8 cellular contexts compared by ENCODE assay signal in the genomic region with DNA sequence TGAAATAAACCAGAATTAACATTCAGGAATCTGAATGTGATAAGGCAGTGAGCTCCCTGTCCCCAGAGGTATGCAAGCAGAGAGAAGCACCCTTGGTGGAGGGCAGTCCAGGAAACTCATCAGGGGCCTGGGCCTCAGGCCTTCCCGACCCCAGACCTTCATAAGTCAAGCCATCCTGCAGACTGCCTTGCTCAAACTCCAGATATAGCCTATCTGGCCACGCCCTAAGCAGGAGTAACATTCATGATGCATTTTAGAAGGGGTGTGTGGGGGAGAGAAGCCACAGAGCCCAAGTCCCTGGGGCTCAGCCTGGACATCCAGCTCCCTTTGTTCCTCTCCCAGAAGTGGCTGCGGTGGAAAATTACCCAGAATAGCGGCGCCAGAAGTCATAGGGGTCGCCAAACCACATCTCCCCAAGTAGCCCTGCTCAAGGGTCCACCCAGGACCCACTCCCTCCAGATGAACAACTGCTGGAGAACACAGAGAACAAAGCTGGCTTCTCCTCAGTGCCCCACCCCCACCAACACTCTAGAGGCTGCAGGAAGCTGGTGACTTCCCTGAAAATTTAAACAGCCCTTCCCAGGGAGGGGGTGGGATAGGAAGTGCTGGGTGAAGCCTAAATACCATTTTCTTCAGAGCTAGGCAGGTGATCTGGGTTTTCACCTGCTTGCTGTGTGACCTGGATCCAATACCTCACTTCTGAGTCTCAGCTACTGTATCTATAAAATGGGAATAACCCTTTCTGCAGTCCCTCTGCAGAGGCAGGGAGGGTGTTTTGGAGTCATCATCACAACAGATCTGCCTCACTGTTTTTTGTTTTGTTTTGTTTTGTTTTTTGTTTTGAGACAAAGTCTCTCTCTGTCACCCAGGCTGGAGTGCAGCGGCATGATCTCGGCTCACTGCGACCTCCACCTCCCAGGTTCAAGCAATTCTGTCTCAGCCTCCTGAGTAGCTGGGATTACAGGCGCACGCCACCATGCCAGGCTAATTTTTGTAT. TPM values are rescaled to one million over a fixed set of nuclear protein-coding genes. Genes with fewer than 3 reads are reported as not detected.
A peak's percentile ranks its signal among the peaks of the same experiment; 100 is the strongest.
DNase-seq lines count a peak whose midpoint lies in the region; ATAC-seq and TF ChIP-seq lines count a peak whose summit lies in the region.

No MANE protein-coding gene starts in this region.

- peak; percentile 60 for DNase-seq in NCI-H2107 treated with DMSO at 0.1 percent for 48 hours (lab: John Stamatoyannopoulos, UW; ENCODE audit: unreplicated experiment)
- DNase-seq in NCI-H2107 (lab: John Stamatoyannopoulos, UW): no peak
- DNase-seq in NCI-H69 (lab: John Stamatoyannopoulos, UW): peak; percentile 72
- peak; percentile 75 for DNase-seq in MCF 10A (ENCODE audit: unreplicated experiment)
- peak; percentile 80 for DNase-seq in left kidney (ENCODE audit: low read depth, low spot score)
- DNase-seq in thyroid gland: peak; percentile 88 to 90
- DNase-seq in GM13977 (ENCODE audit: low spot score): no peak

- H3K9me3 ChIP-seq in thyroid gland: no peaks in the 10 kb centered on the region

- intact Hi-C loops in MCF 10A (cut with micrococcal nuclease): loop anchor here (2.0 kb wide), 1 partner anchor 15 kb away; no protein-coding TSS in a partner anchor
- intact Hi-C loops in thyroid gland (cut with DNase I): no loop called here

- H3K4me3 ChIP-seq in thyroid gland (replicated peaks in 1 of 3): no peak overlapping the region

- H3K4me3 Mint-ChIP-seq in MCF 10A (ENCODE audit: unreplicated experiment): peak overlapping the region; percentile 73

- H3K36me3 ChIP-seq in thyroid gland: no peaks in the 10 kb centered on the region

- peaks cover 83 to 89% of the 10 kb centered on the region in 2 donors for H3K4me1 ChIP-seq in thyroid gland

- H3K4me1 Mint-ChIP-seq in MCF 10A (ENCODE audit: insufficient read depth, unreplicated experiment): peaks cover 46% of the 10 kb centered on the region

- H3K27me3 Mint-ChIP-seq in MCF 10A (ENCODE audit: insufficient read depth, unreplicated experiment): no peaks in the 10 kb centered on the region

- ATAC-seq in HG03378 (IDR thresholded peaks at IDR 0.05; ENCODE audit: unreplicated experiment): no peak

- TF ChIP-seq CTCF in MCF 10A (IDR thresholded peaks at IDR 0.05; ENCODE audit: unreplicated experiment) (no peak), thyroid gland (IDR thresholded peaks at IDR 0.05) (no peak), GM13977 (IDR thresholded peaks at IDR 0.05; ENCODE audit: extremely low read depth, insufficient read depth, missing control alignments) (no peak)

- POLR2A ChIA-PET in MCF 10A (lab: Yijun Ruan, JAX): interaction anchor here (0.7 to 6.7 kb wide), 10 partner anchors 10 to 173 kb away, joined by 3 to 151 read pairs (median 8); no protein-coding TSS in a partner anchor

- TF ChIP-seq POLR2A in thyroid gland (IDR thresholded peaks at IDR 0.05): no peak

- H3K36me3 Mint-ChIP-seq in MCF 10A (ENCODE audit: insufficient read depth, unreplicated experiment): no peaks in the 10 kb centered on the region

- peak overlapping the region; percentile 66 for H3K27ac Mint-ChIP-seq in MCF 10A (ENCODE audit: low read depth, unreplicated experiment)

- in situ Hi-C loops in GM13977 (cut with MboI; ENCODE audit: low pct_unique_long_range_greater_than_20kb, low sequenced_read_pairs, unreplicated experiment): no loop called here

- H3K27ac ChIP-seq in thyroid gland: peak overlapping the region; percentile 99

- CTCF ChIA-PET in MCF 10A (lab: Yijun Ruan, JAX): interaction anchor here (0.6 to 1.5 kb wide), 7 partner anchors 15 to 1610 kb away, joined by 3 to 7 read pairs (median 3); no protein-coding TSS in a partner anchor

- H3K9me3 Mint-ChIP-seq in MCF 10A (ENCODE audit: unreplicated experiment): no peaks in the 10 kb centered on the region

- BruUV-seq in MCF 10A (replicated peaks; lab: Mats Ljungman, UMichigan): no TSS peak

- no peaks in the 10 kb centered on the region for H3K27me3 ChIP-seq in thyroid gland

- WGBS in thyroid gland, 2 donors: 75 to 90% methylated on average over 5 to 10 of the region's 11 CpGs

RNA-seq across cellular contexts. Expression of gene SREBF1, which starts 1.5 kb away (rescaled TPM):
- total RNA-seq in MCF 10A (2022) (87.1 and 91.7 TPM in 2 replicates), thyroid gland (10 to 100 TPM; 44.6 to 89.4 (median 63.0) TPM)

Comparison
In these comparisons a context has a peak if more than half of its experiments do, and no peak if none do; other contexts are left out.
1. DNase-seq: peak in NCI-H2107 treated with DMSO at 0.1 percent for 48 hours (single experiment), NCI-H69 (single experiment), MCF 10A (single experiment), left kidney (single experiment) and thyroid gland (2 of 2); none in NCI-H2107 (single experiment) and GM13977 (single experiment).